In genomic region chr17:30788918-30789317, GRCh38 we compare ENCODE assay signal across 12 cellular contexts. TPM values are rescaled to one million over a fixed set of nuclear protein-coding genes. Genes with fewer than 3 reads are reported as not detected.
DNase-seq lines count a peak whose midpoint lies in the region; ATAC-seq and TF ChIP-seq lines count a peak whose summit lies in the region.
"Had no signal": no experiment of that assay in that cellular context is flagged by ENCODE, and none has a peak within 500 bp of the region (broad histone marks: within the 10 kb centered on the region; RNA-seq: fewer than 3 reads in every experiment).

No MANE protein-coding gene starts in this region.

- in situ Hi-C loops in astrocyte of the spinal cord (cut with HindIII; ENCODE audit: low sequenced_read_pairs): no loop called here

- TF ChIP-seq POLR2A in ovary (IDR thresholded peaks at IDR 0.05): no peak

- H3K27me3 ChIP-seq in KMS-11 (ENCODE audit: insufficient read depth, low read depth): no peaks in the 10 kb centered on the region
- H3K27me3 ChIP-seq in trophoblast cell (ENCODE audit: insufficient read depth, low read length): no peaks in the 10 kb centered on the region
- H3K27me3 ChIP-seq in ovary: no peaks in the 10 kb centered on the region

- H2BK12ac ChIP-seq in trophoblast cell (ENCODE audit: low read length): no peak overlapping the region

- H3K79me2 ChIP-seq in KMS-11 (ENCODE audit: insufficient read depth, low read depth) (no peaks in the 10 kb centered on the region), trophoblast cell (ENCODE audit: control insufficient read depth, insufficient read depth, low read length, poor library complexity) (no peaks in the 10 kb centered on the region)

- H3K9ac ChIP-seq in KMS-11 (no peak overlapping the region), trophoblast cell (ENCODE audit: low read length) (no peak overlapping the region)

- peaks cover 94% of the 10 kb centered on the region for H3K36me3 Mint-ChIP-seq in activated T-cell treated with anti-CD3 and anti-CD28 coated beads, Interleukin-2, amount 50 U/mL, for 24 hours (ENCODE audit: low read depth)
- H3K36me3 Mint-ChIP-seq in endothelial cell (ENCODE audit: low read depth, unreplicated experiment): peaks cover 40% of the 10 kb centered on the region

- peak overlapping the region; percentile 80 for H3K27ac Mint-ChIP-seq in activated T-cell treated with anti-CD3 and anti-CD28 coated beads, Interleukin-2, amount 50 U/mL, for 24 hours
- no peak overlapping the region for H3K27ac Mint-ChIP-seq in endothelial cell (ENCODE audit: unreplicated experiment)

- ATAC-seq in GM18909 (IDR thresholded peaks at IDR 0.05; ENCODE audit: poor library complexity, unreplicated experiment): no peak
- ATAC-seq: mucosa of descending colon, psoas muscle had no signal

- no peaks in the 10 kb centered on the region for H3K79me1 ChIP-seq in trophoblast cell (ENCODE audit: low read length)

- H2BK120ac ChIP-seq in trophoblast cell (ENCODE audit: insufficient read depth, low read length, poor library complexity): no peak overlapping the region

- H3K36me3 ChIP-seq in KMS-11 (ENCODE audit: insufficient read depth): no peaks in the 10 kb centered on the region
- peaks cover 29 to 40% of the 10 kb centered on the region in 2 experiments for H3K36me3 ChIP-seq in trophoblast cell (ENCODE audit: control insufficient read depth in 1 of 2, insufficient read depth in 2 of 2, low read length in 2 of 2)
- no peaks in the 10 kb centered on the region for H3K36me3 ChIP-seq in ovary

- no peak overlapping the region for H3K4me3 Mint-ChIP-seq in activated T-cell treated with anti-CD3 and anti-CD28 coated beads, Interleukin-2, amount 50 U/mL, for 24 hours
- H3K4me3 Mint-ChIP-seq in endothelial cell (ENCODE audit: unreplicated experiment): no peak overlapping the region

- H3K27ac ChIP-seq in KMS-11: no peak overlapping the region; the same call in 1 of the 2 replicates
- no peak overlapping the region for H3K27ac ChIP-seq in trophoblast cell (ENCODE audit: low read depth, low read length)
- no peak overlapping the region for H3K27ac ChIP-seq in ovary
- H3K27ac ChIP-seq: psoas muscle had no signal

- TF ChIP-seq EP300 in ovary (IDR thresholded peaks at IDR 0.05): no peak

- no peak for DNase-seq in activated T-cell treated with anti-CD3 and anti-CD28 coated beads, Interleukin-2, amount 50 U/mL, for 24 hours
- DNase-seq in activated T-cell treated with anti-CD3 and anti-CD28 coated beads, Interleukin-2, amount 50 U/mL, for 48 hours: no peak
- DNase-seq in astrocyte of the spinal cord (ENCODE audit: low read depth, low spot score) (peak; percentile 17), trophoblast cell (peak; percentile 20 to 76), ovary (no peak), endothelial cell (ENCODE audit: low spot score) (no peak)
- DNase-seq: mucosa of descending colon, NCI-H1092, psoas muscle, SIG-M5 had no signal

- H3K4ac ChIP-seq in trophoblast cell (ENCODE audit: low read depth, low read length): no peak overlapping the region

- no peak overlapping the region for H2AK5ac ChIP-seq in trophoblast cell (ENCODE audit: low read length)

- no peak overlapping the region for H4K91ac ChIP-seq in trophoblast cell (ENCODE audit: low read depth, low read length)

- H3K9me3 ChIP-seq in trophoblast cell (ENCODE audit: insufficient read depth, low read depth, low read length) (no peaks in the 10 kb centered on the region), ovary (no peaks in the 10 kb centered on the region)
- H3K9me3 ChIP-seq: mucosa of descending colon, psoas muscle had no signal

- no peak overlapping the region for H4K8ac ChIP-seq in trophoblast cell (ENCODE audit: low read depth, low read length)

- H3K27me3 Mint-ChIP-seq in activated T-cell treated with anti-CD3 and anti-CD28 coated beads, Interleukin-2, amount 50 U/mL, for 24 hours: no peaks in the 10 kb centered on the region
- H3K27me3 Mint-ChIP-seq in endothelial cell (ENCODE audit: unreplicated experiment): peaks cover 1% of the 10 kb centered on the region

- H3K4me1 Mint-ChIP-seq in activated T-cell treated with anti-CD3 and anti-CD28 coated beads, Interleukin-2, amount 50 U/mL, for 24 hours (ENCODE audit: low read depth): peaks cover 17% of the 10 kb centered on the region
- H3K4me1 Mint-ChIP-seq in endothelial cell (ENCODE audit: unreplicated experiment): no peaks in the 10 kb centered on the region

- H3K9me3 Mint-ChIP-seq in activated T-cell treated with anti-CD3 and anti-CD28 coated beads, Interleukin-2, amount 50 U/mL, for 24 hours: no peaks in the 10 kb centered on the region
- no peaks in the 10 kb centered on the region for H3K9me3 Mint-ChIP-seq in endothelial cell (ENCODE audit: unreplicated experiment)

- H2AFZ ChIP-seq in KMS-11 (ENCODE audit: low read depth) (no peak overlapping the region), trophoblast cell (ENCODE audit: insufficient read depth, low read length, poor library complexity) (no peak overlapping the region)

- intact Hi-C loops in ovary (cut with DNase I): no loop called here

- no peak overlapping the region for H3K23ac ChIP-seq in trophoblast cell (ENCODE audit: low read length)

- H3K14ac ChIP-seq in trophoblast cell (ENCODE audit: low read length): no peak overlapping the region

- TF ChIP-seq CTCF in KMS-11 (conservative IDR thresholded peaks at IDR 0.05; ENCODE audit: low read depth, low read length) (no peak), astrocyte of the spinal cord (IDR thresholded peaks at IDR 0.05; ENCODE audit: low read depth, low read length) (no peak), ovary (IDR thresholded peaks at IDR 0.05) (no peak), endothelial cell (IDR thresholded peaks at IDR 0.05; ENCODE audit: unreplicated experiment) (no peak)

- no peak overlapping the region for H2BK5ac ChIP-seq in trophoblast cell (ENCODE audit: low read depth, low read length, poor library complexity)

- H3K4me3 ChIP-seq in KMS-11 (IDR thresholded peaks at IDR 0.05; ENCODE audit: insufficient read depth, low read depth, low read length) (no peak overlapping the region), astrocyte of the spinal cord (ENCODE audit: low read depth, low read length) (no peak overlapping the region), trophoblast cell (ENCODE audit: low read depth, low read length) (no peak overlapping the region), ovary (no peak overlapping the region)
- H3K4me3 ChIP-seq: mucosa of descending colon, psoas muscle had no signal

- H4K12ac ChIP-seq in trophoblast cell (ENCODE audit: low read depth, low read length): no peak overlapping the region

- H3K4me1 ChIP-seq in KMS-11 (ENCODE audit: low read depth, poor library complexity, severe bottlenecking) (peaks cover 17% of the 10 kb centered on the region), trophoblast cell (ENCODE audit: control insufficient read depth in 1 of 2, insufficient read depth in 2 of 2, low read length in 2 of 2) (no peaks in the 10 kb centered on the region), ovary (ENCODE audit: insufficient read depth) (no peaks in the 10 kb centered on the region)
- H3K4me1 ChIP-seq: psoas muscle had no signal

- H4K20me1 ChIP-seq in KMS-11 (ENCODE audit: insufficient read depth): no peaks in the 10 kb centered on the region

- H3K18ac ChIP-seq in trophoblast cell (ENCODE audit: low read length): no peak overlapping the region

- H3K4me2 ChIP-seq in KMS-11 (0 out of 2 replicates have a peak overlapping the region, but pooled peaks have one; percentile 8), trophoblast cell (ENCODE audit: low read length) (no peak overlapping the region)

- WGBS in trophoblast cell (ENCODE audit: extremely low coverage, insufficient coverage, insufficient read length): no CpG with 5 or more reads among the region's 2 CpGs
- 45 to 69% (median 63%) methylated on average over 2 of the region's 2 CpGs for WGBS in ovary, 3 donors

RNA-seq across cellular contexts. Expression of gene CRLF3, which starts 35.6 kb away (rescaled TPM):
- polyA plus RNA-seq in trophoblast cell (2013): 11.8 and 11.9 TPM in 2 replicates
- total RNA-seq in ovary (1 to 10 TPM; 6.8 to 8.4 (median 7.6) TPM), endothelial cell (ENCODE audit: unreplicated experiment) (23.8 TPM)
- polyA plus RNA-seq in ovary: 1 to 10 TPM; 4.3 to 6.8 TPM

RNA-seq across cellular contexts. Expression of gene ATAD5, which starts 42.8 kb away (rescaled TPM):
- polyA plus RNA-seq in trophoblast cell (2013): 7.0 TPM in 2 replicates
- total RNA-seq in ovary (1 to 10 TPM in 6 of 7 donors, under 1 TPM in 1; 0.92 to 2.5 (median 1.5) TPM), endothelial cell (ENCODE audit: unreplicated experiment) (6.3 TPM)
- polyA plus RNA-seq in ovary: under 1 TPM; 0.62 TPM

Comparison
In these comparisons a context has a peak if more than half of its experiments do, and no peak if none do; other contexts are left out.
1. DNase-seq: peak in astrocyte of the spinal cord (single experiment) and trophoblast cell (2 of 2); none in activated T-cell treated with anti-CD3 and anti-CD28 coated beads, Interleukin-2, amount 50 U/mL, for 24 hours (single experiment), activated T-cell treated with anti-CD3 and anti-CD28 coated beads, Interleukin-2, amount 50 U/mL, for 48 hours (0 of 2), ovary (0 of 5) and endothelial cell (single experiment).